8 cellular contexts compared by ENCODE assay signal in the genomic region with DNA sequence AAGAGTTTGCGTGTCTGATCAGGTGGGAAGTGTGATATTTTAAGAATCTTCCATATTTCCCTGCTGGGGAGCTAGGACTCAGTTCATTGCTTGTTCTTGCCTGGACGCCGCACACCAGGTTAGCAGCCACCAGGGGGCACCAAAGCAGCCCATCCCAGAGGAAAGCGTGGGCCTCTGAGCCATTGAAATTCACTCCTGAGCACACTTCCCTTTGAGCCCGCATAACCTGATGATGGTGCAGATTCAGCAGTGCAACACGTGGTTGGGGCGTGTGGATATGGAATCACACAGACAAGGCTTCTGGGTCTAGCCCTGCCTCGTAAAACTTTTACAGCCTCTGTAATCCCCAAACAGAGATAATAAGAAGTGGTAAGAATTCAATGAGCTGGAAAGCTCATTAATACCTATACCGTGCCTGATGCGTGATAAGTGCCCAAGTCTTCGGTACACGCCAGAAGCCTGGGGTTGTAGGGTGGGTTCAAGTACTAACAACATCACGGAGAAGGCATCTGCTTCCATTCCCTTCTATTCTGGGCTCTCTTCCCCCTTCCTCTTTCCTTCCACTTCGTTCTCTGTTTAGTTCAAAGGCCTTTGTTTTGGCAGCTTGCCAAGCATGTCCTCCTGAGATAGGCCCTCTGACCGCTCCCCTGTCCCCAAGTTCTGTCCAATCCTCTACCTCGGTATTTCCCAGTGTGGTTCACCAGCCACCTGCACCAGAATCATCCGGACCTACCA.
DNase-seq lines count a peak whose midpoint lies in the region; ATAC-seq and TF ChIP-seq lines count a peak whose summit lies in the region.

No MANE protein-coding gene starts in this region.

- H3K4ac ChIP-seq in neuronal stem cell (ENCODE audit: low read length): no peak overlapping the region

- H3K18ac ChIP-seq in neuronal stem cell (ENCODE audit: low read length): no peak overlapping the region

- H3K4me3 ChIP-seq in Karpas-422 (ENCODE audit: low read length): no peak overlapping the region
- no peak overlapping the region for H3K4me3 ChIP-seq in fibroblast of villous mesenchyme (ENCODE audit: low read depth, low read length)
- H3K4me3 ChIP-seq in neuronal stem cell (ENCODE audit: low read length in 2 of 2): no peak overlapping the region

- no peak overlapping the region for H4K8ac ChIP-seq in neuronal stem cell (ENCODE audit: low read depth, low read length)

- H3K9me3 Mint-ChIP-seq in activated T-helper 2 cell treated with anti-CD3 and anti-CD28 coated beads, Interferon-gamma antibody, Interleukin-2, Interleukin-4, amounts not matched to agents 10 μg/mL and 5 μg/mL and 100 μg/mL, durations not matched to agents 14 hours and 24 hours and 36 hours: peaks cover 3% of the 10 kb centered on the region

- H3K79me1 ChIP-seq in neuronal stem cell (ENCODE audit: low read depth, low read length): no peaks in the 10 kb centered on the region

- H3K4me1 ChIP-seq in Karpas-422 (ENCODE audit: low read length) (peaks cover 6% of the 10 kb centered on the region; the same call in 1 of the 2 replicates), neuronal stem cell (ENCODE audit: control insufficient read depth in 2 of 2, insufficient read depth in 1 of 2, low read depth in 1 of 2, low read length in 2 of 2) (peaks cover 0 to 1% of the 10 kb centered on the region in 2 donors)

- H3K23ac ChIP-seq in neuronal stem cell (ENCODE audit: low read depth, low read length, poor library complexity): no peak overlapping the region

- H3K27me3 Mint-ChIP-seq in activated T-helper 2 cell treated with anti-CD3 and anti-CD28 coated beads, Interferon-gamma antibody, Interleukin-2, Interleukin-4, amounts not matched to agents 10 μg/mL and 5 μg/mL and 100 μg/mL, durations not matched to agents 14 hours and 24 hours and 36 hours (ENCODE audit: low read depth): peaks cover 15% of the 10 kb centered on the region

- H2BK5ac ChIP-seq in neuronal stem cell (ENCODE audit: low read length): no peak overlapping the region

- no peaks in the 10 kb centered on the region for H3K36me3 ChIP-seq in Karpas-422 (ENCODE audit: insufficient read depth, low read length)
- no peaks in the 10 kb centered on the region for H3K36me3 ChIP-seq in neuronal stem cell (replicated peaks in 1 of 2; ENCODE audit: control insufficient read depth in 2 of 2, insufficient read depth in 2 of 2, low read length in 2 of 2)

- peaks cover 12% of the 10 kb centered on the region for H3K4me1 Mint-ChIP-seq in activated T-helper 2 cell treated with anti-CD3 and anti-CD28 coated beads, Interferon-gamma antibody, Interleukin-2, Interleukin-4, amounts not matched to agents 10 μg/mL and 5 μg/mL and 100 μg/mL, durations not matched to agents 14 hours and 24 hours and 36 hours (ENCODE audit: low read depth)

- no peaks in the 10 kb centered on the region for H3K36me3 Mint-ChIP-seq in activated T-helper 2 cell treated with anti-CD3 and anti-CD28 coated beads, Interferon-gamma antibody, Interleukin-2, Interleukin-4, amounts not matched to agents 10 μg/mL and 5 μg/mL and 100 μg/mL, durations not matched to agents 14 hours and 24 hours and 36 hours (ENCODE audit: low read depth)

- TF ChIP-seq CTCF in fibroblast of villous mesenchyme (IDR thresholded peaks at IDR 0.05; ENCODE audit: insufficient read depth, low read depth, low read length): peak; percentile 94

- H3K9me3 ChIP-seq in Karpas-422 (ENCODE audit: low read length) (no peaks in the 10 kb centered on the region), neuronal stem cell (replicated peaks in 1 of 2; ENCODE audit: control insufficient read depth in 2 of 2, insufficient read depth in 1 of 2, low read depth in 1 of 2, low read length in 2 of 2) (peaks cover 4 to 8% of the 10 kb centered on the region in 2 donors)

- WGBS in neuronal stem cell (ENCODE audit: extremely low coverage in 2 of 2, insufficient read length in 2 of 2, insufficient replicate concordance in 1 of 2), 2 donors: no CpG with 5 or more reads among the region's 17 CpGs

- H3K27me3 ChIP-seq in Karpas-422 (ENCODE audit: low read length): no peaks in the 10 kb centered on the region
- H3K27me3 ChIP-seq in neuronal stem cell (ENCODE audit: control insufficient read depth in 3 of 3, insufficient read depth in 3 of 3, low read depth in 1 of 3, low read length in 3 of 3): peaks cover 0 to 13% (median 0%) of the 10 kb centered on the region in 3 experiments

- H2BK15ac ChIP-seq in neuronal stem cell (ENCODE audit: low read length): no peak overlapping the region

- H3K9ac ChIP-seq in Karpas-422 (ENCODE audit: low read length) (no peak overlapping the region), neuronal stem cell (ENCODE audit: low read depth, low read length, poor library complexity) (no peak overlapping the region)

- peak; percentile 79 for DNase-seq in EH (ENCODE audit: low read depth)
- peak; percentile 87 for DNase-seq in Karpas-422
- peak; percentile 94 for DNase-seq in RPMI8226
- DNase-seq in activated T-helper 2 cell treated with anti-CD3 and anti-CD28 coated beads, Interferon-gamma antibody, Interleukin-2, Interleukin-4, amounts not matched to agents 10 μg/mL and 5 μg/mL and 100 μg/mL, durations not matched to agents 14 hours and 24 hours and 36 hours (ENCODE audit: low spot score): peak; percentile 55
- peak; percentile 91 for DNase-seq in fibroblast of villous mesenchyme (ENCODE audit: low read depth)
- peak; percentile 54 for DNase-seq in neuronal stem cell (ENCODE audit: low spot score)
- DNase-seq in stromal cell of bone marrow (ENCODE audit: low read depth): peak; percentile 62

- H2AK5ac ChIP-seq in neuronal stem cell (ENCODE audit: low read depth, low read length): no peak overlapping the region

- H3K4me3 Mint-ChIP-seq in activated T-helper 2 cell treated with anti-CD3 and anti-CD28 coated beads, Interferon-gamma antibody, Interleukin-2, Interleukin-4, amounts not matched to agents 10 μg/mL and 5 μg/mL and 100 μg/mL, durations not matched to agents 14 hours and 24 hours and 36 hours (ENCODE audit: low read depth): no peak overlapping the region

- no peak overlapping the region for H4K91ac ChIP-seq in neuronal stem cell (ENCODE audit: low read depth, low read length, poor library complexity)

- no peaks in the 10 kb centered on the region for H3K9me2 ChIP-seq in Karpas-422 (replicated peaks; ENCODE audit: insufficient read depth, low read length)

- H3K27ac ChIP-seq in Karpas-422 (ENCODE audit: low read length) (no peak overlapping the region), neuronal stem cell (replicated peaks; ENCODE audit: low read length) (no peak overlapping the region)

- no peak overlapping the region for H3K27ac Mint-ChIP-seq in activated T-helper 2 cell treated with anti-CD3 and anti-CD28 coated beads, Interferon-gamma antibody, Interleukin-2, Interleukin-4, amounts not matched to agents 10 μg/mL and 5 μg/mL and 100 μg/mL, durations not matched to agents 14 hours and 24 hours and 36 hours

- intact Hi-C loops in activated T-helper 2 cell treated with anti-CD3 and anti-CD28 coated beads, Interferon-gamma antibody, Interleukin-2, Interleukin-4, amounts not matched to agents 10 μg/mL and 5 μg/mL and 100 μg/mL, durations not matched to agents 14 hours and 24 hours and 36 hours (cut with micrococcal nuclease): loop anchor here (1.0 kb wide), 1 partner anchor 34 kb away; no protein-coding TSS in a partner anchor

- H3K14ac ChIP-seq in neuronal stem cell (ENCODE audit: low read length): no peak overlapping the region

- no peaks in the 10 kb centered on the region for H3K79me2 ChIP-seq in Karpas-422 (ENCODE audit: low read length)

- no peak overlapping the region for H2BK12ac ChIP-seq in neuronal stem cell (ENCODE audit: low read length)

- no peak overlapping the region for H2BK120ac ChIP-seq in neuronal stem cell (ENCODE audit: low read depth, low read length)

- ATAC-seq in GM21825 (IDR thresholded peaks at IDR 0.05; ENCODE audit: unreplicated experiment): peak; percentile 86

- H2AFZ ChIP-seq in Karpas-422 (ENCODE audit: low read length) (peak overlapping the region; percentile 53), neuronal stem cell (ENCODE audit: low read length) (no peak overlapping the region)

- H3K4me2 ChIP-seq in Karpas-422 (ENCODE audit: low read depth, low read length, poor library complexity, severe bottlenecking): no peak overlapping the region
- no peak overlapping the region for H3K4me2 ChIP-seq in neuronal stem cell (ENCODE audit: insufficient read depth, low read length, poor library complexity, severe bottlenecking)

- H4K20me1 ChIP-seq in Karpas-422 (ENCODE audit: insufficient read depth, low read depth, low read length): no peaks in the 10 kb centered on the region
